Comparison of ENCODE assay signal across 24 cellular contexts in genomic region chr1:244709491-244710368, GRCh38. TPM values are rescaled to one million over a fixed set of nuclear protein-coding genes. Genes with fewer than 3 reads are reported as not detected.
DNase-seq lines count a peak whose midpoint lies in the region; ATAC-seq and TF ChIP-seq lines count a peak whose summit lies in the region.
"Had no signal": no experiment of that assay in that cellular context is flagged by ENCODE, and none has a peak within 500 bp of the region (broad histone marks: within the 10 kb centered on the region; RNA-seq: fewer than 3 reads in every experiment).

No MANE protein-coding gene starts in this region.

- H3K27me3 ChIP-seq in lower lobe of right lung (ENCODE audit: low read depth) = no peaks in the 10 kb centered on the region
- H3K27me3 ChIP-seq in stomach = no peaks in the 10 kb centered on the region
- H3K27me3 ChIP-seq: BE2C, MG63 had no signal

- H3K36me3 Mint-ChIP-seq in WTC11 = peaks cover 19% of the 10 kb centered on the region

- ATAC-seq in WTC11 = no peak
- ATAC-seq in lower lobe of right lung = peak; percentile 13 to 31
- no peak for ATAC-seq in HG03045 (IDR thresholded peaks at IDR 0.05; ENCODE audit: unreplicated experiment)

- intact Hi-C loops in lower lobe of right lung (cut with DNase I) = no loop called here
- intact Hi-C loops in stomach (cut with DNase I; ENCODE audit: low total_unique reads) = no loop called here

- H3K27me3 Mint-ChIP-seq in WTC11 (ENCODE audit: low read depth) = no peaks in the 10 kb centered on the region
- H3K27me3 Mint-ChIP-seq: CD4-positive, CD25-positive, alpha-beta regulatory T cell had no signal

- H3K4me3 Mint-ChIP-seq in WTC11 = no peak overlapping the region
- H3K4me3 Mint-ChIP-seq: CD4-positive, CD25-positive, alpha-beta regulatory T cell had no signal

- H3K27ac ChIP-seq in lower lobe of right lung (no peak overlapping the region), stomach (peak overlapping the region in 3 of 5 donors; percentile 5 to 33 (median 32))
- H3K27ac ChIP-seq: HL-60, PC-9, RWPE1 had no signal

- POLR2A ChIA-PET in WTC11 (lab: Charles Lee) = no interaction called here

- H3K9me3 ChIP-seq in lower lobe of right lung = no peaks in the 10 kb centered on the region
- no peaks in the 10 kb centered on the region for H3K9me3 ChIP-seq in stomach
- H3K9me3 ChIP-seq: BE2C, MG63 had no signal

- no peaks in the 10 kb centered on the region for H3K9me3 Mint-ChIP-seq in WTC11

- TF ChIP-seq CTCF in WTC11 (IDR thresholded peaks at IDR 0.05) (no peak), lower lobe of right lung (IDR thresholded peaks at IDR 0.05) (no peak), stomach (IDR thresholded peaks at IDR 0.05) (no peak)

- CTCF ChIA-PET in WTC11 (lab: Charles Lee) = interaction anchor here (1.3 kb wide), 1 partner anchor 106 kb away, joined by 3 read pairs; no protein-coding TSS in a partner anchor

- H3K27ac Mint-ChIP-seq in WTC11 = peak overlapping the region; percentile 55
- H3K27ac Mint-ChIP-seq: CD4-positive, CD25-positive, alpha-beta regulatory T cell had no signal

- TF ChIP-seq POLR2A in stomach (IDR thresholded peaks at IDR 0.05) = no peak

- 12 to 67% (median 56%) methylated on average over 1 to 2 of the region's 2 CpGs for WGBS in stomach, 5 donors

- TF ChIP-seq EP300 in stomach (IDR thresholded peaks at IDR 0.05) = no peak

- H3K36me3 ChIP-seq in lower lobe of right lung (peaks cover 23% of the 10 kb centered on the region), stomach (peaks cover 3 to 25% (median 19%) of the 10 kb centered on the region in 4 donors)

- H3K4me3 ChIP-seq in lower lobe of right lung = no peak overlapping the region
- no peak overlapping the region for H3K4me3 ChIP-seq in stomach
- H3K4me3 ChIP-seq: MG63, PC-9 had no signal

- H3K4me1 ChIP-seq in lower lobe of right lung = peaks cover 3% of the 10 kb centered on the region
- H3K4me1 ChIP-seq in stomach = peaks cover 0 to 25% (median 5%) of the 10 kb centered on the region in 4 donors

- peak; percentile 28 for DNase-seq in activated CD8-positive, alpha-beta memory T cell treated with anti-CD3 and anti-CD28 coated beads for 24 hours
- DNase-seq in activated CD8-positive, alpha-beta memory T cell treated with anti-CD3 and anti-CD28 coated beads, Interleukin-2, amount 50 U/mL, for 48 hours = no peak
- DNase-seq in WTC11 (ENCODE audit: low spot score) (no peak), lower lobe of right lung (no peak), stomach (no peak), hepatic stellate cell (ENCODE audit: low spot score) (no peak), AML-193 (lab: John Stamatoyannopoulos, UW) (no peak)
- DNase-seq: 8988T; BE2C; Calu3; CD4-positive, CD25-positive, alpha-beta regulatory T cell; DMS79; IMR-90; MG63; NCI-H1048; NCI-H1436; NCI-H1930; NCI-H345; NCI-H524 treated with DMSO at 0.1 percent for 48 hours; PC-9; SIG-M5 had no signal

- peaks cover 17% of the 10 kb centered on the region for H3K4me1 Mint-ChIP-seq in WTC11

TF ChIP-seq in WTC11, 78 proteins besides CTCF, POLR2A, EP300 and RAD21:
- TF ChIP-seq EMX1 (CRISPR knock-in tag; IDR thresholded peaks at IDR 0.05) = 0 out of 2 replicates have a peak, but pooled peaks have one; percentile 31
- TF ChIP-seq, protein P1, sequence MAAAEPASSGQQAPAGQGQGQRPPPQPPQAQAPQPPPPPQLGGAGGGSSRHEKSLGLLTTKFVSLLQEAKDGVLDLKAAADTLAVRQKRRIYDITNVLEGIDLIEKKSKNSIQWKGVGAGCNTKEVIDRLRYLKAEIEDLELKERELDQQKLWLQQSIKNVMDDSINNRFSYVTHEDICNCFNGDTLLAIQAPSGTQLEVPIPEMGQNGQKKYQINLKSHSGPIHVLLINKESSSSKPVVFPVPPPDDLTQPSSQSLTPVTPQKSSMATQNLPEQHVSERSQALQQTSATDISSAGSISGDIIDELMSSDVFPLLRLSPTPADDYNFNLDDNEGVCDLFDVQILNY (CRISPR knock-in tag; IDR thresholded peaks at IDR 0.05) = no peak
- TF ChIP-seq ZNF423 (CRISPR knock-in tag; IDR thresholded peaks at IDR 0.05) = no peak

RNA-seq across cellular contexts. Expression of gene DESI2, which starts 56.8 kb away (rescaled TPM):
- total RNA-seq in WTC11 (2021) = 76.1 to 108 TPM (median 76.4 TPM) in 3 replicates
- total RNA-seq in lower lobe of right lung = 43.7 TPM
- total RNA-seq in stomach = 10 to 100 TPM in 3 of 5 donors, 1 to 10 TPM in 2; 3.5 to 74.7 (median 15.6) TPM
- 10 to 100 TPM in 2 of 3 donors, 1 to 10 TPM in 1; 9.8 to 29.2 (median 22.4) TPM for polyA plus RNA-seq in stomach

Comparison
In these comparisons a context has a peak if more than half of its experiments do, and no peak if none do; other contexts are left out.
1. ATAC-seq: peak in lower lobe of right lung (2 of 2); none in WTC11 (single experiment) and HG03045 (single experiment).